19 cellular contexts compared by ENCODE assay signal in genomic region chr7:36309716-36310115, GRCh38.
"Had no signal": no experiment of that assay in that cellular context is flagged by ENCODE, and none has a peak within 500 bp of the region (broad histone marks: within the 10 kb centered on the region; RNA-seq: fewer than 3 reads in every experiment).

No MANE protein-coding gene starts in this region.

- FAIRE-seq: astrocyte, colon, islet of Langerhans had no signal

- H3K9me3 Mint-ChIP-seq: effector memory CD8-positive, alpha-beta T cell; T-helper 1 cell treated with Interleukin-12 subunit alpha and Interleukin-12 subunit beta and Interleukin-4 antibody, amounts not matched to agents 30 μg/mL and 1 μg/mL, for 36 hours; WTC11 had no signal

- H3K27me3 ChIP-seq: adrenal gland, gastroesophageal sphincter, heart left ventricle, spleen, thyroid gland had no signal

- H3K4me1 ChIP-seq: adrenal gland, prostate gland, spleen had no signal

- H3K9me3 ChIP-seq: adrenal gland, gastroesophageal sphincter, heart left ventricle, prostate gland, spleen, thyroid gland had no signal

- H3K36me3 Mint-ChIP-seq: activated naive CD8-positive, alpha-beta T cell; WTC11 had no signal

- H3K27me3 Mint-ChIP-seq: activated naive CD8-positive, alpha-beta T cell had no signal

- H3K4me3 ChIP-seq: adrenal gland, gastroesophageal sphincter, heart left ventricle, prostate gland, spleen, thyroid gland had no signal

- ATAC-seq: effector memory CD8-positive, alpha-beta T cell; gastroesophageal sphincter; heart left ventricle; left ventricle myocardium superior; WTC11 had no signal

- H3K36me3 ChIP-seq: adrenal gland, gastroesophageal sphincter, heart left ventricle, prostate gland, spleen, thyroid gland had no signal

- H3K27ac ChIP-seq: adrenal gland, gastroesophageal sphincter, heart left ventricle, prostate gland, spleen, thyroid gland had no signal

- DNase-seq: central memory CD4-positive, alpha-beta T cell; effector memory CD8-positive, alpha-beta T cell; heart left ventricle; left ventricle myocardium superior; mammary epithelial cell; spleen; stimulated activated CD4-positive, alpha-beta T cell treated with anti-CD3 and anti-CD28 coated beads, Interleukin-4, amount 100 ng/mL, for 1 hour; stimulated activated naive CD4-positive, alpha-beta T cell treated with Interleukin-2 at 50 U/mL for 16 hours; T1000; thyroid gland had no signal

- H3K27ac Mint-ChIP-seq: activated naive CD8-positive, alpha-beta T cell; T-helper 1 cell treated with Interleukin-12 subunit alpha and Interleukin-12 subunit beta and Interleukin-4 antibody, amounts not matched to agents 30 μg/mL and 1 μg/mL, for 36 hours; WTC11 had no signal

- H3K4me3 Mint-ChIP-seq: activated naive CD8-positive, alpha-beta T cell; effector memory CD8-positive, alpha-beta T cell; T-helper 1 cell treated with Interleukin-12 subunit alpha and Interleukin-12 subunit beta and Interleukin-4 antibody, amounts not matched to agents 30 μg/mL and 1 μg/mL, for 36 hours; WTC11 had no signal
